In the genomic region with DNA sequence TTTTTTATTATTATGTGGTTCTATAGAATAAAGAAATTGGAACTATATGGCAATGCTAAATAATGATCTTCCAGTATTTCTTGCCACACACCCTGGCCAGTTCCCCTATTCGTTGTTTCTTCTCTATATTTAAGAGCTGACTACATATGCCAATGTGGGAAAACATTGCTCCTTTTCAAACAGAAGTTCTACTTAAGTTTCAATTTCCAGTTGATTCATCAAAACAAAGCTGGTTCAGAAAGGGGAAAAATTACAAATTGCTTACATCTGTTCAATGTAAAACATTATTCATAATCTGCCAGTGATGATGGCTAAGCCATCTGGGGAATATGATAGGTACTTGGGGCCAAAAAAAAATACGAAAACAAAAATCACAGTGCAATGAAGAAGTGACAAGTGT, we compare ENCODE assay signal across 13 cellular contexts.
DNase-seq lines count a peak whose midpoint lies in the region; ATAC-seq and TF ChIP-seq lines count a peak whose summit lies in the region.
"Had no signal": no experiment of that assay in that cellular context is flagged by ENCODE, and none has a peak within 500 bp of the region (broad histone marks: within the 10 kb centered on the region; RNA-seq: fewer than 3 reads in every experiment).

No MANE protein-coding gene starts in this region.

- no peak overlapping the region for H3K4me3 ChIP-seq in neural progenitor cell
- H3K4me3 ChIP-seq: testis had no signal

- peaks cover 32% of the 10 kb centered on the region for H3K4me1 Mint-ChIP-seq in neural progenitor cell

- H3K9me3 ChIP-seq in neural progenitor cell (ENCODE audit: low read depth) = no peaks in the 10 kb centered on the region
- H3K9me3 ChIP-seq: testis had no signal

- peaks cover 12% of the 10 kb centered on the region for H3K36me3 Mint-ChIP-seq in neural progenitor cell
- H3K36me3 Mint-ChIP-seq: WTC11 had no signal

- no peak overlapping the region for H3K9ac ChIP-seq in neural progenitor cell

- H3K27me3 Mint-ChIP-seq in neural progenitor cell (ENCODE audit: insufficient read depth, low read depth) = no peaks in the 10 kb centered on the region

- H3K4me1 ChIP-seq in neural progenitor cell = no peaks in the 10 kb centered on the region
- H3K4me1 ChIP-seq: testis had no signal

- peak; percentile 36 for ATAC-seq in GM21717 (IDR thresholded peaks at IDR 0.05; ENCODE audit: unreplicated experiment)
- ATAC-seq in esophagus mucosa = no peak
- ATAC-seq: HepG2, WTC11 had no signal

- H3K36me3 ChIP-seq in neural progenitor cell = no peaks in the 10 kb centered on the region

- no peak overlapping the region for H2AFZ ChIP-seq in neural progenitor cell (replicated peaks)

- H3K27ac Mint-ChIP-seq in neural progenitor cell = peak overlapping the region; percentile 0
- H3K27ac Mint-ChIP-seq: WTC11 had no signal

- H4K20me1 ChIP-seq in neural progenitor cell (ENCODE audit: low read depth) = no peaks in the 10 kb centered on the region

- no peaks in the 10 kb centered on the region for H3K27me3 ChIP-seq in neural progenitor cell
- H3K27me3 ChIP-seq: testis had no signal

- H3K4me2 ChIP-seq in neural progenitor cell = no peak overlapping the region

- DNase-seq in SIG-M5 treated with dmso at 0.1 percent for 504 hours (lab: John Stamatoyannopoulos, UW; ENCODE audit: unreplicated experiment) = peak; percentile 47
- no peak for DNase-seq in SIG-M5 (lab: John Stamatoyannopoulos, UW)
- peak; percentile 56 for DNase-seq in NOMO-1 treated with dmso at 0.1 percent for 144 hours (lab: John Stamatoyannopoulos, UW; ENCODE audit: unreplicated experiment)
- no peak for DNase-seq in neural progenitor cell (ENCODE audit: low spot score)
- no peak for DNase-seq in 8988T
- no peak for DNase-seq in stimulated activated naive CD4-positive, alpha-beta T cell treated with Interleukin-2 at 50 U/mL for 16 hours (lab: John Stamatoyannopoulos, UW)
- DNase-seq: foreskin melanocyte, NCI-H526, testis had no signal

- H3F3A ChIP-seq in neural progenitor cell (ENCODE audit: low read depth) = no peaks in the 10 kb centered on the region

- H3K4me3 Mint-ChIP-seq in neural progenitor cell = no peak overlapping the region
- H3K4me3 Mint-ChIP-seq: WTC11 had no signal

- H3K79me2 ChIP-seq in neural progenitor cell (ENCODE audit: low read depth) = no peaks in the 10 kb centered on the region

- no peak overlapping the region for H3K27ac ChIP-seq in neural progenitor cell
- H3K27ac ChIP-seq: testis had no signal

- TF ChIP-seq CTCF in neural progenitor cell (IDR thresholded peaks at IDR 0.05) = no peak

- H3K9me3 Mint-ChIP-seq in neural progenitor cell = peaks cover 4% of the 10 kb centered on the region
- H3K9me3 Mint-ChIP-seq: WTC11 had no signal

Comparison
In these comparisons a context has a peak if more than half of its experiments do, and no peak if none do; other contexts are left out.
1. DNase-seq: peak in SIG-M5 treated with dmso at 0.1 percent for 504 hours (single experiment) and NOMO-1 treated with dmso at 0.1 percent for 144 hours (single experiment); none in SIG-M5 (single experiment), neural progenitor cell (single experiment), 8988T (single experiment) and stimulated activated naive CD4-positive, alpha-beta T cell treated with Interleukin-2 at 50 U/mL for 16 hours (single experiment).